In the genomic region with DNA sequence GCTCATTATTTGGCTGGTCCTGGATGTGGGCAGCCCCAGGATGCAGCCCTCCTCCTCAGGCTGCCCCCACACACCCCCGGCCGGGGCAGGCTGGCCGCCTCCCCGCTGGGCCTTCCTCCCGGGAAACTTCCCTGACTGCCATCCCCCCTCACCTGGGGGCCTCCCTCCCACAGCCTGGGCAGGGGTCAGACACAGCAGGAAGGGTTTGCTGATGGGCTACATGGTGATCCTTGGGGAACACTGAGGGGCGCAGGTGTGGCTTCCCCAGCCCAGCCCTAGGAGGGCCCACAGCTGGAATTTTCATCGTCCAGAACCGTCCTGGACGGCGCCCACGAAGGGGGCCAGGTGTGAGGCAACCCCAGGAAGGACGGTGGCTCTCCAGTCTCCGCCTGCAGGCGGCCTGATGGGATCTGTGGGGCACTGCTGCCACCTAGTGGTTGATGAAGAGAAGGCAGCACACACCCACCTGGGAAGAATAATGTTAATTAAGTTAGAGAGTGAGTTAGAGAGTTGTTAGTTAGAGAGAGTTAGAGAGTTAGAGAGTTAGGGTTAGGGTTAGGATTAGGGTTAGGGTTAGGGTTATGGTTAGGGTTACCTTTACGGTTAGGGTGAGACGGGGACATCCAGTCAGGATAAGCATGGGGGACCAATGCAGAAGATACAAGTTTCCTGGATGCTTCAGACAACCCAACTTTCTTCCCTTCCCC, we compare ENCODE assay signal across 8 cellular contexts.
DNase-seq lines count a peak whose midpoint lies in the region; ATAC-seq and TF ChIP-seq lines count a peak whose summit lies in the region.

No MANE protein-coding gene starts in this region.

- peak; percentile 68 to 83 (median 76) for DNase-seq in CD4-positive, alpha-beta T cell
- DNase-seq in HS-27A (ENCODE audit: low read depth) (peak; percentile 9), PC-9 (peak in 1 of 2 experiments; percentile 74), natural killer cell (peak; percentile 76)
- DNase-seq in activated T-cell treated with anti-CD3 and anti-CD28 coated beads, Interleukin-2, amount 50 U/mL, for 24 hours, result peak; percentile 87

- no peaks in the 10 kb centered on the region for H3K27me3 ChIP-seq in CD4-positive, alpha-beta T cell (ENCODE audit: control insufficient read depth, insufficient read depth, low read length)
- peaks cover 35% of the 10 kb centered on the region for H3K27me3 ChIP-seq in PC-9 (ENCODE audit: insufficient read depth, low read depth)

- no peaks in the 10 kb centered on the region for H3K9me2 ChIP-seq in PC-9 (ENCODE audit: insufficient read depth)

- no peaks in the 10 kb centered on the region for H3K27me3 Mint-ChIP-seq in CD4-positive, alpha-beta T cell
- H3K27me3 Mint-ChIP-seq in activated T-cell treated with anti-CD3 and anti-CD28 coated beads, Interleukin-2, amount 50 U/mL, for 24 hours, result no peaks in the 10 kb centered on the region
- H3K27me3 Mint-ChIP-seq in natural killer cell (ENCODE audit: low read depth in 2 of 2), result peaks cover 0 to 2% of the 10 kb centered on the region in 2 donors
- peaks cover 77% of the 10 kb centered on the region for H3K27me3 Mint-ChIP-seq in stimulated activated memory B cell treated with anti-CD40 and anti-IgM and Interleukin-4, amounts not matched to agents 10 μg/mL and 1 μg/mL and 100 μg/mL, for 72 hours

- POLR2A ChIA-PET in CD4-positive, alpha-beta T cell (lab: Charles Lee), result interaction anchor here (0.8 kb wide), 1 partner anchor 38 kb away, joined by 4 read pairs; no protein-coding TSS in a partner anchor
- POLR2A ChIA-PET in PC-9 (lab: Charles Lee; ENCODE audit: unreplicated experiment), result interaction anchor here (0.7 kb wide), 1 partner anchor 632 kb away, joined by 3 read pairs; no protein-coding TSS in a partner anchor

- H3K4me1 Mint-ChIP-seq in CD4-positive, alpha-beta T cell (ENCODE audit: low read depth), result no peaks in the 10 kb centered on the region
- H3K4me1 Mint-ChIP-seq in activated T-cell treated with anti-CD3 and anti-CD28 coated beads, Interleukin-2, amount 50 U/mL, for 24 hours (ENCODE audit: low read depth), result peaks cover 5% of the 10 kb centered on the region
- peaks cover 7 to 18% of the 10 kb centered on the region in 2 donors for H3K4me1 Mint-ChIP-seq in natural killer cell
- no peaks in the 10 kb centered on the region for H3K4me1 Mint-ChIP-seq in stimulated activated memory B cell treated with anti-CD40 and anti-IgM and Interleukin-4, amounts not matched to agents 10 μg/mL and 1 μg/mL and 100 μg/mL, for 72 hours

- BruUV-seq in PC-9 (replicated peaks; lab: Mats Ljungman, UMichigan), result no TSS peak

- H3K27ac ChIP-seq in CD4-positive, alpha-beta T cell (ENCODE audit: low read depth, low read length), result no peak overlapping the region
- H3K27ac ChIP-seq in PC-9, result no peak overlapping the region

- CTCF ChIA-PET in CD4-positive, alpha-beta T cell (lab: Charles Lee), result interaction anchor here (0.7 to 4.1 kb wide), 3 partner anchors 10 to 633 kb away, joined by 3 to 24 read pairs (median 7); no protein-coding TSS in a partner anchor
- CTCF ChIA-PET in PC-9 (lab: Charles Lee), result interaction anchor here (0.6 to 1.1 kb wide), 8 partner anchors 30 to 740 kb away, joined by 3 to 9 read pairs (median 4); no protein-coding TSS in a partner anchor

- ATAC-seq in CD4-positive, alpha-beta T cell (ENCODE audit: poor library complexity), result peak; percentile 91
- ATAC-seq in esophagus mucosa (peak; percentile 80), natural killer cell (peak; percentile 84 to 87 (median 86)), HG02571 (IDR thresholded peaks at IDR 0.05; ENCODE audit: unreplicated experiment) (no peak)
- ATAC-seq in stimulated activated memory B cell treated with anti-CD40 and anti-IgM and Interleukin-4, amounts not matched to agents 10 μg/mL and 1 μg/mL and 100 μg/mL, for 72 hours, result peak; percentile 60

- H3K36me3 ChIP-seq in PC-9 (ENCODE audit: low read depth), result no peaks in the 10 kb centered on the region

- no peak overlapping the region for H2AFZ ChIP-seq in PC-9

- 0 out of 2 replicates have a peak, but pooled peaks cover 3% of the 10 kb centered on the region for H4K20me1 ChIP-seq in PC-9 (ENCODE audit: insufficient read depth)

- H3K36me3 Mint-ChIP-seq in CD4-positive, alpha-beta T cell (ENCODE audit: low read depth), result no peaks in the 10 kb centered on the region
- no peaks in the 10 kb centered on the region for H3K36me3 Mint-ChIP-seq in activated T-cell treated with anti-CD3 and anti-CD28 coated beads, Interleukin-2, amount 50 U/mL, for 24 hours (ENCODE audit: low read depth)
- no peaks in the 10 kb centered on the region for H3K36me3 Mint-ChIP-seq in natural killer cell
- H3K36me3 Mint-ChIP-seq in stimulated activated memory B cell treated with anti-CD40 and anti-IgM and Interleukin-4, amounts not matched to agents 10 μg/mL and 1 μg/mL and 100 μg/mL, for 72 hours, result peaks cover 3% of the 10 kb centered on the region

- H3K4me2 ChIP-seq in PC-9, result no peak overlapping the region

- no peaks in the 10 kb centered on the region for H3K9me3 ChIP-seq in CD4-positive, alpha-beta T cell (ENCODE audit: control insufficient read depth, low read length)
- H3K9me3 ChIP-seq in PC-9 (ENCODE audit: insufficient read depth, low read depth), result no peaks in the 10 kb centered on the region

- H3F3A ChIP-seq in PC-9 (ENCODE audit: insufficient read depth, low read depth), result no peaks in the 10 kb centered on the region

- no peak overlapping the region for H3K27ac Mint-ChIP-seq in CD4-positive, alpha-beta T cell
- no peak overlapping the region for H3K27ac Mint-ChIP-seq in activated T-cell treated with anti-CD3 and anti-CD28 coated beads, Interleukin-2, amount 50 U/mL, for 24 hours
- H3K27ac Mint-ChIP-seq in natural killer cell, result peak overlapping the region in 1 of 2 donors; percentile 12
- no peak overlapping the region for H3K27ac Mint-ChIP-seq in stimulated activated memory B cell treated with anti-CD40 and anti-IgM and Interleukin-4, amounts not matched to agents 10 μg/mL and 1 μg/mL and 100 μg/mL, for 72 hours

- no peaks in the 10 kb centered on the region for H3K9me3 Mint-ChIP-seq in CD4-positive, alpha-beta T cell
- H3K9me3 Mint-ChIP-seq in activated T-cell treated with anti-CD3 and anti-CD28 coated beads, Interleukin-2, amount 50 U/mL, for 24 hours, result peaks cover under 1% of the 10 kb centered on the region
- H3K9me3 Mint-ChIP-seq in natural killer cell, result peaks cover 0 to 2% of the 10 kb centered on the region in 2 donors
- peaks cover 3% of the 10 kb centered on the region for H3K9me3 Mint-ChIP-seq in stimulated activated memory B cell treated with anti-CD40 and anti-IgM and Interleukin-4, amounts not matched to agents 10 μg/mL and 1 μg/mL and 100 μg/mL, for 72 hours

- peak; percentile 96 for TF ChIP-seq CTCF in CD4-positive, alpha-beta T cell (IDR thresholded peaks at IDR 0.05)
- TF ChIP-seq CTCF in PC-9 (conservative IDR thresholded peaks at IDR 0.05), result peak; percentile 99
- TF ChIP-seq CTCF in natural killer cell (IDR thresholded peaks at IDR 0.05), result peak; percentile 99

- H3K4me3 ChIP-seq in PC-9, result no peak overlapping the region

- intact Hi-C loops in CD4-positive, alpha-beta T cell (cut with DNase I, micrococcal nuclease), result loop anchor here (1.0 to 10.0 kb wide), 8 partner anchors 56 to 1394 kb away; a partner anchor contains a TSS
- intact Hi-C loops in PC-9 (cut with micrococcal nuclease; ENCODE audit: unreplicated experiment) (loop anchor here (1.0 to 10.0 kb wide), 4 partner anchors 431 to 1351 kb away; no protein-coding TSS in a partner anchor), natural killer cell (cut with micrococcal nuclease) (loop anchor here (1.0 to 5.0 kb wide), 3 partner anchors 545 to 1239 kb away; no protein-coding TSS in a partner anchor)

- no peaks in the 10 kb centered on the region for H3K4me1 ChIP-seq in PC-9 (replicated peaks; ENCODE audit: insufficient read depth)

- H3K4me3 Mint-ChIP-seq in CD4-positive, alpha-beta T cell, result no peak overlapping the region
- H3K4me3 Mint-ChIP-seq in activated T-cell treated with anti-CD3 and anti-CD28 coated beads, Interleukin-2, amount 50 U/mL, for 24 hours, result no peak overlapping the region
- no peak overlapping the region for H3K4me3 Mint-ChIP-seq in natural killer cell
- H3K4me3 Mint-ChIP-seq in stimulated activated memory B cell treated with anti-CD40 and anti-IgM and Interleukin-4, amounts not matched to agents 10 μg/mL and 1 μg/mL and 100 μg/mL, for 72 hours, result no peak overlapping the region

- H3K79me2 ChIP-seq in PC-9 (ENCODE audit: low read depth), result no peaks in the 10 kb centered on the region
